9 cellular contexts compared by ENCODE assay signal in genomic region chr12:9798008-9798619, GRCh38. TPM values are rescaled to one million over a fixed set of nuclear protein-coding genes. Genes with fewer than 3 reads are reported as not detected.
A peak's percentile ranks its signal among the peaks of the same experiment; 100 is the strongest.
DNase-seq lines count a peak whose midpoint lies in the region; ATAC-seq and TF ChIP-seq lines count a peak whose summit lies in the region.
"Had no signal": no experiment of that assay in that cellular context is flagged by ENCODE, and none has a peak within 500 bp of the region (broad histone marks: within the 10 kb centered on the region; RNA-seq: fewer than 3 reads in every experiment).

No MANE protein-coding gene starts in this region.

- no peaks in the 10 kb centered on the region for H3K79me2 ChIP-seq in hepatocyte

- H3K4me3 ChIP-seq in Peyer's patch: no peak overlapping the region
- no peak overlapping the region for H3K4me3 ChIP-seq in hepatocyte
- H3K4me3 ChIP-seq: SJCRH30 had no signal

- H3K9me3 ChIP-seq in Peyer's patch (no peaks in the 10 kb centered on the region), hepatocyte (ENCODE audit: low read depth) (no peaks in the 10 kb centered on the region)
- H3K9me3 ChIP-seq: SJCRH30 had no signal

- H3K27me3 ChIP-seq in Peyer's patch: no peaks in the 10 kb centered on the region
- H3K27me3 ChIP-seq in hepatocyte: no peaks in the 10 kb centered on the region
- H3K27me3 ChIP-seq: SJCRH30 had no signal

- no peaks in the 10 kb centered on the region for H3K36me3 ChIP-seq in Peyer's patch
- H3K36me3 ChIP-seq in hepatocyte (replicated peaks; ENCODE audit: insufficient read depth, low read depth): no peaks in the 10 kb centered on the region
- H3K36me3 ChIP-seq: SJCRH30 had no signal

- H3K4me1 Mint-ChIP-seq in activated T-helper 2 cell treated with anti-CD3 and anti-CD28 coated beads, Interferon-gamma antibody, Interleukin-2, Interleukin-4, amounts not matched to agents 10 μg/mL and 5 μg/mL and 100 μg/mL, durations not matched to agents 14 hours and 24 hours and 36 hours (ENCODE audit: low read depth): peaks cover 44% of the 10 kb centered on the region

- no peaks in the 10 kb centered on the region for H3K36me3 Mint-ChIP-seq in activated T-helper 2 cell treated with anti-CD3 and anti-CD28 coated beads, Interferon-gamma antibody, Interleukin-2, Interleukin-4, amounts not matched to agents 10 μg/mL and 5 μg/mL and 100 μg/mL, durations not matched to agents 14 hours and 24 hours and 36 hours (ENCODE audit: low read depth)

- H3K4me2 ChIP-seq in hepatocyte: no peak overlapping the region

- no peak overlapping the region for H3K4me3 Mint-ChIP-seq in activated T-helper 2 cell treated with anti-CD3 and anti-CD28 coated beads, Interferon-gamma antibody, Interleukin-2, Interleukin-4, amounts not matched to agents 10 μg/mL and 5 μg/mL and 100 μg/mL, durations not matched to agents 14 hours and 24 hours and 36 hours (ENCODE audit: low read depth)

- ATAC-seq in GM19372 (IDR thresholded peaks at IDR 0.05; ENCODE audit: low read depth, unreplicated experiment): peak; percentile 97
- peak; percentile 91 for ATAC-seq in HG03378 (IDR thresholded peaks at IDR 0.05; ENCODE audit: unreplicated experiment)
- ATAC-seq in omental fat pad (ENCODE audit: low FRiP score): no peak

- DNase-seq in CD1c-positive myeloid dendritic cell (ENCODE audit: extremely low spot score) (peak; percentile 70), Peyer's patch (peak in 2 of 3 donors; percentile 63 to 81), hepatocyte (ENCODE audit: low spot score) (peak; percentile 81), omental fat pad (ENCODE audit: low spot score) (no peak)
- DNase-seq in activated T-helper 2 cell treated with anti-CD3 and anti-CD28 coated beads, Interferon-gamma antibody, Interleukin-2, Interleukin-4, amounts not matched to agents 10 μg/mL and 5 μg/mL and 100 μg/mL, durations not matched to agents 14 hours and 24 hours and 36 hours (ENCODE audit: low spot score): peak; percentile 66
- DNase-seq in stimulated activated CD4-positive, alpha-beta T cell treated with anti-CD3 and anti-CD28 coated beads, Interleukin-4, amount 100 ng/mL, for 1 hour: peak; percentile 35

- peak overlapping the region; percentile 11 for H3K27ac Mint-ChIP-seq in activated T-helper 2 cell treated with anti-CD3 and anti-CD28 coated beads, Interferon-gamma antibody, Interleukin-2, Interleukin-4, amounts not matched to agents 10 μg/mL and 5 μg/mL and 100 μg/mL, durations not matched to agents 14 hours and 24 hours and 36 hours

- TF ChIP-seq CTCF in Peyer's patch (IDR thresholded peaks at IDR 0.05) (peak; percentile 23 to 68 (median 62)), hepatocyte (IDR thresholded peaks at IDR 0.05; ENCODE audit: poor library complexity) (peak; percentile 61), omental fat pad (IDR thresholded peaks at IDR 0.05) (no peak)

- H3K27me3 Mint-ChIP-seq in activated T-helper 2 cell treated with anti-CD3 and anti-CD28 coated beads, Interferon-gamma antibody, Interleukin-2, Interleukin-4, amounts not matched to agents 10 μg/mL and 5 μg/mL and 100 μg/mL, durations not matched to agents 14 hours and 24 hours and 36 hours (ENCODE audit: low read depth): peaks cover 5% of the 10 kb centered on the region

- H3K4me1 ChIP-seq in Peyer's patch: peaks cover 0 to 8% (median 0%) of the 10 kb centered on the region in 4 donors
- H3K4me1 ChIP-seq in hepatocyte (ENCODE audit: insufficient read depth): no peaks in the 10 kb centered on the region
- H3K4me1 ChIP-seq: SJCRH30 had no signal

- H3K9me3 Mint-ChIP-seq in activated T-helper 2 cell treated with anti-CD3 and anti-CD28 coated beads, Interferon-gamma antibody, Interleukin-2, Interleukin-4, amounts not matched to agents 10 μg/mL and 5 μg/mL and 100 μg/mL, durations not matched to agents 14 hours and 24 hours and 36 hours: no peaks in the 10 kb centered on the region

- WGBS in hepatocyte (ENCODE audit: low lambda C conversion rate, missing lambda C conversion rate): 56% methylated on average over 6 of the region's 6 CpGs

- H3K9me2 ChIP-seq in hepatocyte (replicated peaks; ENCODE audit: insufficient read depth): no peaks in the 10 kb centered on the region

- H3K27ac ChIP-seq in Peyer's patch (no peak overlapping the region), hepatocyte (no peak overlapping the region)
- H3K27ac ChIP-seq: SJCRH30 had no signal

- H4K20me1 ChIP-seq in hepatocyte (ENCODE audit: insufficient read depth, poor library complexity, severe bottlenecking): no peaks in the 10 kb centered on the region

- TF ChIP-seq POLR2A in Peyer's patch (IDR thresholded peaks at IDR 0.05): no peak

- H2AFZ ChIP-seq in hepatocyte: no peak overlapping the region

- intact Hi-C loops in activated T-helper 2 cell treated with anti-CD3 and anti-CD28 coated beads, Interferon-gamma antibody, Interleukin-2, Interleukin-4, amounts not matched to agents 10 μg/mL and 5 μg/mL and 100 μg/mL, durations not matched to agents 14 hours and 24 hours and 36 hours (cut with micrococcal nuclease): loop anchor here (1.0 to 10.0 kb wide), 4 partner anchors 48 to 553 kb away; partner anchors contain the start of genes GABARAPL1 and KLRD1

RNA-seq across cellular contexts. Expression of gene KLRF1, which starts 29.2 kb away (rescaled TPM):
- total RNA-seq in Peyer's patch (not detected), hepatocyte (not detected in 2 replicates), omental fat pad (under 1 TPM in 1 of 4 donors, not detected in 3; 0.46 TPM)
- not detected in 2 replicates for total RNA-seq in activated T-helper 2 cell treated with anti-CD3 and anti-CD28 coated beads, Interferon-gamma antibody, Interleukin-2, Interleukin-4, amounts not matched to agents 10 μg/mL and 5 μg/mL and 100 μg/mL, durations not matched to agents 14 hours and 24 hours and 36 hours
- polyA plus RNA-seq in hepatocyte: not detected in 2 replicates
- total RNA-seq: SJCRH30 had no signal

RNA-seq across cellular contexts. Expression of gene CD69, which starts 37.4 kb away (rescaled TPM):
- total RNA-seq in Peyer's patch (10 to 100 TPM in 1 of 4 donors, 1 to 10 TPM in 3; 4.4 to 83.3 (median 9.1) TPM), hepatocyte (0.07 TPM in 1 of 2 replicates, not detected in the other), omental fat pad (10 to 100 TPM; 10.0 to 36.3 (median 17.0) TPM)
- 70.9 and 72.2 TPM in 2 replicates for total RNA-seq in activated T-helper 2 cell treated with anti-CD3 and anti-CD28 coated beads, Interferon-gamma antibody, Interleukin-2, Interleukin-4, amounts not matched to agents 10 μg/mL and 5 μg/mL and 100 μg/mL, durations not matched to agents 14 hours and 24 hours and 36 hours
- 0.57 TPM in 1 of 2 replicates, not detected in the other for polyA plus RNA-seq in hepatocyte
- total RNA-seq: SJCRH30 had no signal

Comparison
In these comparisons a context has a peak if more than half of its experiments do, and no peak if none do; other contexts are left out.
1. CTCF ChIP-seq: peak in Peyer's patch (6 of 6) and hepatocyte (single experiment); none in omental fat pad (0 of 3).